Comparison of ENCODE assay signal across 10 cellular contexts in genomic region chr1:165563551-165563950, GRCh38. TPM values are rescaled to one million over a fixed set of nuclear protein-coding genes. Genes with fewer than 3 reads are reported as not detected.
"Had no signal": no experiment of that assay in that cellular context is flagged by ENCODE, and none has a peak within 500 bp of the region (broad histone marks: within the 10 kb centered on the region; RNA-seq: fewer than 3 reads in every experiment).

No MANE protein-coding gene starts in this region.

- H3K4me1 ChIP-seq: HAP-1 had no signal

- DNase-seq: GM23248, GOT3, H7, H9, HCEC 1CT, HFFc6 had no signal

- H3K4me3 ChIP-seq: GM23248, GM23338, HAP-1 had no signal

- H3K36me3 ChIP-seq: HAP-1 had no signal

- H3K9me3 ChIP-seq: HAP-1 had no signal

- H3K27ac ChIP-seq: GM23248 had no signal

RNA-seq across cellular contexts. Expression of gene LRRC52, which starts 19.8 kb away (rescaled TPM):
- total RNA-seq: GM23248, GM23338, H1, H4, H7, H9, HFFc6 had no signal
